In the genomic region with DNA sequence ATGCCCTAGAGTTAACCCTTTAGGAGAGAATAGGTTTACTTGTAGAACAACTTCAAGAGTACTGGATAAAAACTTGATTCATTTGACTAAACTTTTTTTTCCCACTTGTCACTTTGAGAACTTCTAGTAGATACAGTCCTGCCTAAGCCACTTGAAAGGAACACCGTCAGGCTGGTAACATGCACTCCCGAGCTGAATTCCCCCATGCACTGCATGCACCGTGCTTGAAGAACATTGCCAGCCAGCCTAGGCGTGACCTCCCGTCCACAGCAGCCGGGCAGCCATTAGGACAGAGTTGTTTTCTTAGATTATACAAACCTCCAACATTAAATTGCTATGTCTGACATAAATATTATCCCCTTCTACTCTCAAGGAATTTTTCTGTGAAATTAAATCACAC, we compare ENCODE assay signal across 34 cellular contexts. TPM values are rescaled to one million over a fixed set of nuclear protein-coding genes. Genes with fewer than 3 reads are reported as not detected.
"Had no signal": no experiment of that assay in that cellular context is flagged by ENCODE, and none has a peak within 500 bp of the region (broad histone marks: within the 10 kb centered on the region; RNA-seq: fewer than 3 reads in every experiment).

No MANE protein-coding gene starts in this region.

- H3K4me1 ChIP-seq: colonic mucosa, esophagus squamous epithelium, gastrocnemius medialis, left lung, lower lobe of right lung had no signal

- H3K9me3 Mint-ChIP-seq: dendritic cell treated with granulocyte-macrophage colony-stimulating factor and Interleukin-4, amounts not matched to agents 40 ng/mL and 50 ng/mL, for 4 days; effector memory CD8-positive, alpha-beta T cell; endodermal cell; mesothelial cell of epicardium had no signal

- H3K36me3 Mint-ChIP-seq: mesothelial cell of epicardium had no signal

- H3K27me3 Mint-ChIP-seq: dendritic cell treated with granulocyte-macrophage colony-stimulating factor and Interleukin-4, amounts not matched to agents 40 ng/mL and 50 ng/mL, for 4 days had no signal

- H3K27me3 ChIP-seq: colonic mucosa, esophagus squamous epithelium, gastrocnemius medialis, heart right ventricle, left lung had no signal

- H3K27ac ChIP-seq: colonic mucosa, epithelial cell of prostate, esophagus squamous epithelium, gastrocnemius medialis, heart right ventricle, left lung, lower lobe of right lung had no signal

- FAIRE-seq: endometrium, islet of Langerhans, keratinocyte had no signal

- H3K36me3 ChIP-seq: colonic mucosa, gastrocnemius medialis, left lung had no signal

- H3K4me3 ChIP-seq: colonic mucosa, esophagus squamous epithelium, gastrocnemius medialis, heart right ventricle, left lung, lower lobe of right lung, mucosa of descending colon had no signal

- H3K4me1 Mint-ChIP-seq: endodermal cell, mesothelial cell of epicardium had no signal

- H3K9me3 ChIP-seq: colonic mucosa, esophagus squamous epithelium, gastrocnemius medialis, heart right ventricle, left lung, lower lobe of right lung, mucosa of descending colon had no signal

- H3K27ac Mint-ChIP-seq: dendritic cell treated with granulocyte-macrophage colony-stimulating factor and Interleukin-4, amounts not matched to agents 40 ng/mL and 50 ng/mL, for 4 days; effector memory CD8-positive, alpha-beta T cell; endodermal cell; mesothelial cell of epicardium had no signal

- DNase-seq: colonic mucosa; cortex of kidney; effector CD8-positive, alpha-beta T cell; effector memory CD8-positive, alpha-beta T cell; endodermal cell; erythroblast; esophagus squamous epithelium; foreskin fibroblast; foreskin melanocyte; gastrocnemius medialis; glutamatergic neuron; head of caudate nucleus; heart right ventricle; hippocampal formation; left cardiac atrium; left ventricle myocardium superior; lower lobe of right lung; mesenchymal stem cell; mucosa of descending colon had no signal

- H3K4me3 Mint-ChIP-seq: dendritic cell treated with granulocyte-macrophage colony-stimulating factor and Interleukin-4, amounts not matched to agents 40 ng/mL and 50 ng/mL, for 4 days; effector memory CD8-positive, alpha-beta T cell; endodermal cell; mesothelial cell of epicardium had no signal

RNA-seq across cellular contexts. Expression of gene SMLR1, which starts 52.6 kb away (rescaled TPM):
- total RNA-seq: colonic mucosa, dermis microvascular lymphatic vessel endothelial cell, esophagus mucosa, esophagus squamous epithelium, gastrocnemius medialis, glomerular endothelial cell, heart right ventricle, kidney epithelial cell, left cardiac atrium, left lung, left ventricle myocardium superior, lower leg skin, lower lobe of right lung, lung microvascular endothelial cell, mesenteric fat pad, mesothelial cell of epicardium, mucosa of descending colon, myocyte had no signal
- polyA plus RNA-seq: heart right ventricle, keratinocyte had no signal
